In genomic region chr10:18647945-18648344, GRCh38 we compare ENCODE assay signal across 15 cellular contexts.
"Had no signal": no experiment of that assay in that cellular context is flagged by ENCODE, and none has a peak within 500 bp of the region (broad histone marks: within the 10 kb centered on the region; RNA-seq: fewer than 3 reads in every experiment).

No MANE protein-coding gene starts in this region.

- H3K4me3 ChIP-seq: lower lobe of right lung, smooth muscle cell, tibial nerve had no signal

- FAIRE-seq: bronchial epithelial cell, endometrium had no signal

- H3K9me3 ChIP-seq: lower lobe of right lung, tibial nerve had no signal

- DNase-seq: activated effector memory CD4-positive, alpha-beta T cell treated with Interleukin-2 at 50 U/mL for 16 hours; activated naive CD8-positive, alpha-beta T cell treated with anti-CD3 and anti-CD28 coated beads, Interleukin-2, amount 10 ng/mL, durations not matched to agents 7 days and 5 days; aorta; lower lobe of right lung; midbrain; naive B cell; right cardiac atrium; stimulated activated naive B cell treated with anti-CD40 and anti-IgM and Interleukin-4, amounts not matched to agents 10 μg/mL and 1 μg/mL and 100 μg/mL, for 72 hours; T-cell had no signal

- H3K27ac ChIP-seq: lower lobe of right lung, tibial nerve had no signal

- ATAC-seq: esophagus mucosa; lower lobe of right lung; right cardiac atrium; stimulated activated naive B cell treated with anti-CD40 and anti-IgM and Interleukin-4, amounts not matched to agents 10 μg/mL and 1 μg/mL and 100 μg/mL, for 72 hours; T-cell; WTC11 had no signal

- H3K4me2 ChIP-seq: smooth muscle cell had no signal

- H3K27me3 ChIP-seq: tibial nerve had no signal
